Comparison of ENCODE assay signal across 2 cellular contexts in the genomic region with DNA sequence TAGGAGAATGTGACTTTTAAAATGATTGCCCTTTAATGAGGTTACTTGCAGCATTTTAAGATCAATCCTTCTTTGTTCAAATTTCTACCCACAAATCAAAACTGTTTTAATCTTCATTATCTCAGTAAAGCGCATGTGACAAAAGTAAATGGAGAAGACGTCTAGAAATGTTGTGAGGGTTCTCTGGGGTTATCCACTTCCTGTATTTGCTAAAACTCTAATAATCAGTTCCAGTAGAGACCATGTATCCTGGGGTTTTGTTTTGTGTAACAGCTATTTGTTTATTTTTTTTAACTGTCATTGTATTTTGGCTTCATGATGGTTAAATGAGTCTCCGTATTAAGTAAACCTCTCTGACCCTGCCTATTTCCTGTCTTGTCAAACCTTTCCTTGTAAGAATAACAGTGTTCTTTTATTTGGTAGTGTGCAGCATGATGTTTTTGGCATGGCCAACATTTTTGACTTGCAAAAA.
TF ChIP-seq lines count a peak whose summit lies in the region.

No MANE protein-coding gene starts in this region.

TF ChIP-seq in A549, 52 proteins besides CTCF, POLR2A, EP300 and RAD21 (continued from another document):
- TF ChIP-seq, protein P1, sequence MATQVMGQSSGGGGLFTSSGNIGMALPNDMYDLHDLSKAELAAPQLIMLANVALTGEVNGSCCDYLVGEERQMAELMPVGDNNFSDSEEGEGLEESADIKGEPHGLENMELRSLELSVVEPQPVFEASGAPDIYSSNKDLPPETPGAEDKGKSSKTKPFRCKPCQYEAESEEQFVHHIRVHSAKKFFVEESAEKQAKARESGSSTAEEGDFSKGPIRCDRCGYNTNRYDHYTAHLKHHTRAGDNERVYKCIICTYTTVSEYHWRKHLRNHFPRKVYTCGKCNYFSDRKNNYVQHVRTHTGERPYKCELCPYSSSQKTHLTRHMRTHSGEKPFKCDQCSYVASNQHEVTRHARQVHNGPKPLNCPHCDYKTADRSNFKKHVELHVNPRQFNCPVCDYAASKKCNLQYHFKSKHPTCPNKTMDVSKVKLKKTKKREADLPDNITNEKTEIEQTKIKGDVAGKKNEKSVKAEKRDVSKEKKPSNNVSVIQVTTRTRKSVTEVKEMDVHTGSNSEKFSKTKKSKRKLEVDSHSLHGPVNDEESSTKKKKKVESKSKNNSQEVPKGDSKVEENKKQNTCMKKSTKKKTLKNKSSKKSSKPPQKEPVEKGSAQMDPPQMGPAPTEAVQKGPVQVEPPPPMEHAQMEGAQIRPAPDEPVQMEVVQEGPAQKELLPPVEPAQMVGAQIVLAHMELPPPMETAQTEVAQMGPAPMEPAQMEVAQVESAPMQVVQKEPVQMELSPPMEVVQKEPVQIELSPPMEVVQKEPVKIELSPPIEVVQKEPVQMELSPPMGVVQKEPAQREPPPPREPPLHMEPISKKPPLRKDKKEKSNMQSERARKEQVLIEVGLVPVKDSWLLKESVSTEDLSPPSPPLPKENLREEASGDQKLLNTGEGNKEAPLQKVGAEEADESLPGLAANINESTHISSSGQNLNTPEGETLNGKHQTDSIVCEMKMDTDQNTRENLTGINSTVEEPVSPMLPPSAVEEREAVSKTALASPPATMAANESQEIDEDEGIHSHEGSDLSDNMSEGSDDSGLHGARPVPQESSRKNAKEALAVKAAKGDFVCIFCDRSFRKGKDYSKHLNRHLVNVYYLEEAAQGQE (IDR thresholded peaks at IDR 0.05), result no peak
- TF ChIP-seq MAFK (IDR thresholded peaks at IDR 0.05; ENCODE audit: partially characterized antibody) (no peak), SREBF2 (IDR thresholded peaks at IDR 0.05) (no peak), FOSL2 (IDR thresholded peaks at IDR 0.05) (no peak), FOSL2 (CRISPR knock-in tag; IDR thresholded peaks at IDR 0.05) (no peak), HEYL (CRISPR knock-in tag; IDR thresholded peaks at IDR 0.05) (no peak), TP53 (CRISPR knock-in tag; IDR thresholded peaks at IDR 0.05) (no peak), MYC (IDR thresholded peaks at IDR 0.05; ENCODE audit: borderline replicate concordance, low read length) (no peak), ESRRA (IDR thresholded peaks at IDR 0.05; ENCODE audit: borderline replicate concordance, low read length) (no peak), ZSCAN20 (CRISPR knock-in tag; IDR thresholded peaks at IDR 0.05) (no peak)
TF ChIP-seq in A549: peak in this region for 0.

TF ChIP-seq in HCT116, 20 proteins besides CTCF, POLR2A, EP300 and RAD21 (continued from another document):
- TF ChIP-seq SRF (IDR thresholded peaks at IDR 0.05; ENCODE audit: low read depth), result no peak
- no peak for TF ChIP-seq EGR1 (IDR thresholded peaks at IDR 0.05; ENCODE audit: low read depth)
- no peak for TF ChIP-seq CEBPB (IDR thresholded peaks at IDR 0.05; ENCODE audit: low read depth)
- TF ChIP-seq FOSL1 (IDR thresholded peaks at IDR 0.05; ENCODE audit: low read depth), result no peak
- TF ChIP-seq EZH2 (IDR thresholded peaks at IDR 0.05), result no peak
- no peak for TF ChIP-seq YY1 (IDR thresholded peaks at IDR 0.05; ENCODE audit: extremely low read depth, insufficient replicate concordance, low read depth, low read length)
